2 cellular contexts compared by ENCODE assay signal in the genomic region with DNA sequence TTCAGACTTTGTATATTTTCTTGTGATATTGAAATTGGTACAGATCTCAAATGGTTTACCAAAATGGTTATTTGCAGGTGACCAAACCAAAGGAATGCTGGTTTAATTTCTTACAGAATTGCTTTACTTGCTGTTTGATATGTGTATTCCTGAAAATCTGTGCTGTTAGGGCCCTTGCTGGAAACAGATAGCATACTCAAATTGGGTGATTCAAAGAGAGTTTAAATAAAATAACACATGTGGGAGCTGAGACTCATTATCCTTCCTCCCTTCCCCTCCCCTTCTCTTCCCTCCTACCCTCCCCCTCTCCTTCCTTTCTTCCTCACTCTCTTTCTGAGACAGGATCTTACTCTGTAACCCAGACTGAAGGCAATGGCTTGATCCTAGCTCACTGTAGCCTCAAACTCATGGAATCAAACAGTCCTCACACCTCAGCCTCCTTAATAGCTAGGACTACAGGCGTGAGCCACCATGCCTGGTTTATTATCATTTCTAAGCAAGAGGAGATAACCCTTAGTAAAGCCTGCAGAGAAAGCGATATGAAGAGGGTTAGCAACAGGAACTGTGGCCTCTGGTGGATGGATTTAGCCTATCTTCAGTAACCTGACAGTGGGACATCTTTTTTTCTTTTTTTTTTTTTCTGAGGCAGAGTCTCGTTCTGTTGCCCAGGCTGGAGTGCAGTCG.
TF ChIP-seq lines count a peak whose summit lies in the region.

No MANE protein-coding gene starts in this region.

TF ChIP-seq in GM23338, 12 proteins besides CTCF, POLR2A, EP300 and RAD21 (continued from another document):
- TF ChIP-seq, protein P1, sequence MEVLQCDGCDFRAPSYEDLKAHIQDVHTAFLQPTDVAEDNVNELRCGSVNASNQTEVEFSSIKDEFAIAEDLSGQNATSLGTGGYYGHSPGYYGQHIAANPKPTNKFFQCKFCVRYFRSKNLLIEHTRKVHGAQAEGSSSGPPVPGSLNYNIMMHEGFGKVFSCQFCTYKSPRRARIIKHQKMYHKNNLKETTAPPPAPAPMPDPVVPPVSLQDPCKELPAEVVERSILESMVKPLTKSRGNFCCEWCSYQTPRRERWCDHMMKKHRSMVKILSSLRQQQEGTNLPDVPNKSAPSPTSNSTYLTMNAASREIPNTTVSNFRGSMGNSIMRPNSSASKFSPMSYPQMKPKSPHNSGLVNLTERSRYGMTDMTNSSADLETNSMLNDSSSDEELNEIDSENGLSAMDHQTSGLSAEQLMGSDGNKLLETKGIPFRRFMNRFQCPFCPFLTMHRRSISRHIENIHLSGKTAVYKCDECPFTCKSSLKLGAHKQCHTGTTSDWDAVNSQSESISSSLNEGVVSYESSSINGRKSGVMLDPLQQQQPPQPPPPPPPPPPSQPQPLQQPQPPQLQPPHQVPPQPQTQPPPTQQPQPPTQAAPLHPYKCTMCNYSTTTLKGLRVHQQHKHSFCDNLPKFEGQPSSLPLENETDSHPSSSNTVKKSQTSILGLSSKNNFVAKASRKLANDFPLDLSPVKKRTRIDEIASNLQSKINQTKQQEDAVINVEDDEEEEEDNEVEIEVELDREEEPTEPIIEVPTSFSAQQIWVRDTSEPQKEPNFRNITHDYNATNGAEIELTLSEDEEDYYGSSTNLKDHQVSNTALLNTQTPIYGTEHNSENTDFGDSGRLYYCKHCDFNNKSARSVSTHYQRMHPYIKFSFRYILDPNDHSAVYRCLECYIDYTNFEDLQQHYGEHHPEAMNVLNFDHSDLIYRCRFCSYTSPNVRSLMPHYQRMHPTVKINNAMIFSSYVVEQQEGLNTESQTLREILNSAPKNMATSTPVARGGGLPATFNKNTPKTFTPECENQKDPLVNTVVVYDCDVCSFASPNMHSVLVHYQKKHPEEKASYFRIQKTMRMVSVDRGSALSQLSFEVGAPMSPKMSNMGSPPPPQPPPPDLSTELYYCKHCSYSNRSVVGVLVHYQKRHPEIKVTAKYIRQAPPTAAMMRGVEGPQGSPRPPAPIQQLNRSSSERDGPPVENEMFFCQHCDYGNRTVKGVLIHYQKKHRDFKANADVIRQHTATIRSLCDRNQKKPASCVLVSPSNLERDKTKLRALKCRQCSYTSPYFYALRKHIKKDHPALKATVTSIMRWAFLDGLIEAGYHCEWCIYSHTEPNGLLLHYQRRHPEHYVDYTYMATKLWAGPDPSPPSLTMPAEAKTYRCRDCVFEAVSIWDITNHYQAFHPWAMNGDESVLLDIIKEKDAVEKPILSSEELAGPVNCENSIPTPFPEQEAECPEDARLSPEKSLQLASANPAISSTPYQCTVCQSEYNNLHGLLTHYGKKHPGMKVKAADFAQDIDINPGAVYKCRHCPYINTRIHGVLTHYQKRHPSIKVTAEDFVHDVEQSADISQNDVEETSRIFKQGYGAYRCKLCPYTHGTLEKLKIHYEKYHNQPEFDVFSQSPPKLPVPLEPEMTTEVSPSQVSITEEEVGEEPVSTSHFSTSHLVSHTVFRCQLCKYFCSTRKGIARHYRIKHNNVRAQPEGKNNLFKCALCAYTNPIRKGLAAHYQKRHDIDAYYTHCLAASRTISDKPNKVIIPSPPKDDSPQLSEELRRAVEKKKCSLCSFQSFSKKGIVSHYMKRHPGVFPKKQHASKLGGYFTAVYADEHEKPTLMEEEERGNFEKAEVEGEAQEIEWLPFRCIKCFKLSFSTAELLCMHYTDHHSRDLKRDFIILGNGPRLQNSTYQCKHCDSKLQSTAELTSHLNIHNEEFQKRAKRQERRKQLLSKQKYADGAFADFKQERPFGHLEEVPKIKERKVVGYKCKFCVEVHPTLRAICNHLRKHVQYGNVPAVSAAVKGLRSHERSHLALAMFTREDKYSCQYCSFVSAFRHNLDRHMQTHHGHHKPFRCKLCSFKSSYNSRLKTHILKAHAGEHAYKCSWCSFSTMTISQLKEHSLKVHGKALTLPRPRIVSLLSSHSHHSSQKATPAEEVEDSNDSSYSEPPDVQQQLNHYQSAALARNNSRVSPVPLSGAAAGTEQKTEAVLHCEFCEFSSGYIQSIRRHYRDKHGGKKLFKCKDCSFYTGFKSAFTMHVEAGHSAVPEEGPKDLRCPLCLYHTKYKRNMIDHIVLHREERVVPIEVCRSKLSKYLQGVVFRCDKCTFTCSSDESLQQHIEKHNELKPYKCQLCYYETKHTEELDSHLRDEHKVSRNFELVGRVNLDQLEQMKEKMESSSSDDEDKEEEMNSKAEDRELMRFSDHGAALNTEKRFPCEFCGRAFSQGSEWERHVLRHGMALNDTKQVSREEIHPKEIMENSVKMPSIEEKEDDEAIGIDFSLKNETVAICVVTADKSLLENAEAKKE (CRISPR knock-in tag; IDR thresholded peaks at IDR 0.05), result no peak

TF ChIP-seq in WTC11, 78 proteins besides CTCF, POLR2A, EP300 and RAD21 (continued from another document):
- TF ChIP-seq, protein P2, sequence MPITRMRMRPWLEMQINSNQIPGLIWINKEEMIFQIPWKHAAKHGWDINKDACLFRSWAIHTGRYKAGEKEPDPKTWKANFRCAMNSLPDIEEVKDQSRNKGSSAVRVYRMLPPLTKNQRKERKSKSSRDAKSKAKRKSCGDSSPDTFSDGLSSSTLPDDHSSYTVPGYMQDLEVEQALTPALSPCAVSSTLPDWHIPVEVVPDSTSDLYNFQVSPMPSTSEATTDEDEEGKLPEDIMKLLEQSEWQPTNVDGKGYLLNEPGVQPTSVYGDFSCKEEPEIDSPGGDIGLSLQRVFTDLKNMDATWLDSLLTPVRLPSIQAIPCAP (CRISPR knock-in tag; IDR thresholded peaks at IDR 0.05), result no peak
- TF ChIP-seq SMAD3 (CRISPR knock-in tag; IDR thresholded peaks at IDR 0.05; ENCODE audit: borderline replicate concordance), result no peak
- no peak for TF ChIP-seq GABPB1 (CRISPR knock-in tag; IDR thresholded peaks at IDR 0.05)
- no peak for TF ChIP-seq NFATC4 (CRISPR knock-in tag; IDR thresholded peaks at IDR 0.05)
- no peak for TF ChIP-seq NR2C2 (CRISPR knock-in tag; IDR thresholded peaks at IDR 0.05)
- TF ChIP-seq ZNF423 (CRISPR knock-in tag; IDR thresholded peaks at IDR 0.05), result no peak
- no peak for TF ChIP-seq ATF1 (CRISPR knock-in tag; IDR thresholded peaks at IDR 0.05)
